Comparison of ENCODE assay signal across 16 cellular contexts in genomic region chr7:91243591-91244368, GRCh38. TPM values are rescaled to one million over a fixed set of nuclear protein-coding genes. Genes with fewer than 3 reads are reported as not detected.
DNase-seq lines count a peak whose midpoint lies in the region; ATAC-seq and TF ChIP-seq lines count a peak whose summit lies in the region.
"Had no signal": no experiment of that assay in that cellular context is flagged by ENCODE, and none has a peak within 500 bp of the region (broad histone marks: within the 10 kb centered on the region; RNA-seq: fewer than 3 reads in every experiment).

No MANE protein-coding gene starts in this region.

- no peak overlapping the region for H3K4me3 ChIP-seq in fibroblast of mammary gland (ENCODE audit: control insufficient read depth, low read depth, low read length)

- DNase-seq in ACHN (peak; percentile 23), ELR (ENCODE audit: low read depth) (peak; percentile 42), NCI-H69 (lab: John Stamatoyannopoulos, UW) (peak; percentile 40), fibroblast of mammary gland (ENCODE audit: low read depth) (peak; percentile 75), mesothelial cell of epicardium (ENCODE audit: low spot score in 2 of 2, unreplicated experiment in 2 of 2) (no peak), mesenteric fat pad (ENCODE audit: low spot score) (no peak)
- DNase-seq: effector CD4-positive, alpha-beta T cell; GF-D8; left colon; right cardiac atrium; stimulated activated CD4-positive, alpha-beta T cell treated with anti-CD3 and anti-CD28 coated beads, Interleukin-2, amount 100 ng/mL, for 24 hours had no signal

- H3K9me3 Mint-ChIP-seq in mesothelial cell of epicardium: no peaks in the 10 kb centered on the region
- H3K9me3 Mint-ChIP-seq: activated T-helper 1 cell treated with anti-CD3 and anti-CD28 coated beads, Interleukin-12 subunit alpha, Interleukin-12 subunit beta, Interleukin-2, Interleukin-4 antibody, amounts not matched to agents 30 ng/mL and 10 ng/mL and 1 ng/mL, durations not matched to agents 14 hours and 24 hours and 36 hours; T-helper 1 cell treated with Interleukin-12 subunit alpha and Interleukin-12 subunit beta and Interleukin-4 antibody, amounts not matched to agents 30 μg/mL and 1 μg/mL, for 36 hours; WTC11 had no signal

- H3K36me3 Mint-ChIP-seq in mesothelial cell of epicardium: no peaks in the 10 kb centered on the region
- H3K36me3 Mint-ChIP-seq: WTC11 had no signal

- ATAC-seq in HG02610 (IDR thresholded peaks at IDR 0.05; ENCODE audit: unreplicated experiment): no peak
- ATAC-seq in HG03342 (IDR thresholded peaks at IDR 0.05; ENCODE audit: unreplicated experiment): no peak
- ATAC-seq: left colon, right cardiac atrium, WTC11 had no signal

- TF ChIP-seq CTCF in fibroblast of mammary gland (conservative IDR thresholded peaks at IDR 0.05; ENCODE audit: control insufficient read depth, insufficient read depth, low read depth, low read length): no peak
- TF ChIP-seq CTCF in mesothelial cell of epicardium (IDR thresholded peaks at IDR 0.05; ENCODE audit: unreplicated experiment): no peak

- in situ Hi-C loops in ACHN (cut with HindIII; ENCODE audit: low pct_ligation_motif_present, low pct_unique_long_range_greater_than_20kb, low sequenced_read_pairs): no loop called here

- no peak overlapping the region for H3K27ac Mint-ChIP-seq in mesothelial cell of epicardium
- H3K27ac Mint-ChIP-seq: activated T-helper 1 cell treated with anti-CD3 and anti-CD28 coated beads, Interleukin-12 subunit alpha, Interleukin-12 subunit beta, Interleukin-2, Interleukin-4 antibody, amounts not matched to agents 30 ng/mL and 10 ng/mL and 1 ng/mL, durations not matched to agents 14 hours and 24 hours and 36 hours; T-helper 1 cell treated with Interleukin-12 subunit alpha and Interleukin-12 subunit beta and Interleukin-4 antibody, amounts not matched to agents 30 μg/mL and 1 μg/mL, for 36 hours; WTC11 had no signal

- no peak overlapping the region for H3K4me3 Mint-ChIP-seq in mesothelial cell of epicardium
- H3K4me3 Mint-ChIP-seq: activated T-helper 1 cell treated with anti-CD3 and anti-CD28 coated beads, Interleukin-12 subunit alpha, Interleukin-12 subunit beta, Interleukin-2, Interleukin-4 antibody, amounts not matched to agents 30 ng/mL and 10 ng/mL and 1 ng/mL, durations not matched to agents 14 hours and 24 hours and 36 hours; T-helper 1 cell treated with Interleukin-12 subunit alpha and Interleukin-12 subunit beta and Interleukin-4 antibody, amounts not matched to agents 30 μg/mL and 1 μg/mL, for 36 hours; WTC11 had no signal

- peaks cover 2% of the 10 kb centered on the region for H3K4me1 Mint-ChIP-seq in mesothelial cell of epicardium
- H3K4me1 Mint-ChIP-seq: WTC11 had no signal

- H3K27me3 Mint-ChIP-seq in mesothelial cell of epicardium (ENCODE audit: low read depth): no peaks in the 10 kb centered on the region

RNA-seq across cellular contexts. Expression of gene FZD1, which starts 20.5 kb away (rescaled TPM):
- total RNA-seq in mesothelial cell of epicardium: 15.3 to 15.4 TPM (median 15.3 TPM) in 3 replicates
- total RNA-seq in mesenteric fat pad: 5.3 TPM

Comparison
In these comparisons a context has a peak if more than half of its experiments do, and no peak if none do; other contexts are left out.
1. DNase-seq: peak in ACHN (single experiment), ELR (single experiment), NCI-H69 (single experiment) and fibroblast of mammary gland (single experiment); none in mesothelial cell of epicardium (0 of 2) and mesenteric fat pad (single experiment).